Comparison of ENCODE assay signal across 20 cellular contexts in genomic region chr2:118246726-118247125, GRCh38.
DNase-seq lines count a peak whose midpoint lies in the region; ATAC-seq lines count a peak whose summit lies in the region.
"Had no signal": no experiment of that assay in that cellular context is flagged by ENCODE, and none has a peak within 500 bp of the region (broad histone marks: within the 10 kb centered on the region; RNA-seq: fewer than 3 reads in every experiment).

No MANE protein-coding gene starts in this region.

- DNase-seq in Daoy (ENCODE audit: low read depth) (peak; percentile 52), M059J (ENCODE audit: low read depth) (peak; percentile 94), cerebellum (ENCODE audit: low spot score) (peak; percentile 44), medulla oblongata (ENCODE audit: extremely low spot score) (peak; percentile 41), HK-2 (ENCODE audit: unreplicated experiment) (no peak), NCI-H1694 (lab: John Stamatoyannopoulos, UW) (no peak)
- DNase-seq: activated naive CD4-positive, alpha-beta T cell; activated T-cell treated with anti-CD3 and anti-CD28 coated beads for 4 hours; effector CD8-positive, alpha-beta T cell; esophagus squamous epithelium; immature natural killer cell; NCI-H1105 treated with DMSO at 0.1 percent for 48 hours; NCI-H2107; NCI-H524; SHP77; stimulated activated naive B cell treated with anti-CD40 and anti-IgM and Interleukin-4, amounts not matched to agents 10 μg/mL and 1 μg/mL and 100 μg/mL, for 72 hours; T-helper 1 cell; thyroid gland had no signal

- ATAC-seq in GM19035 (IDR thresholded peaks at IDR 0.05; ENCODE audit: unreplicated experiment), result no peak
- no peak for ATAC-seq in GM21390 (IDR thresholded peaks at IDR 0.05; ENCODE audit: unreplicated experiment)
- ATAC-seq: stimulated activated naive B cell treated with anti-CD40 and anti-IgM and Interleukin-4, amounts not matched to agents 10 μg/mL and 1 μg/mL and 100 μg/mL, for 72 hours had no signal

Comparison
In these comparisons a context has a peak if more than half of its experiments do, and no peak if none do; other contexts are left out.
1. DNase-seq: peak in Daoy (single experiment), M059J (single experiment), cerebellum (single experiment) and medulla oblongata (single experiment); none in HK-2 (single experiment) and NCI-H1694 (single experiment).